ENCODE assay signal across 22 cellular contexts in genomic region chr20:44394520-44395182, GRCh38. TPM values are rescaled to one million over a fixed set of nuclear protein-coding genes. Genes with fewer than 3 reads are reported as not detected.
A peak's percentile ranks its signal among the peaks of the same experiment; 100 is the strongest.
DNase-seq lines count a peak whose midpoint lies in the region; ATAC-seq and TF ChIP-seq lines count a peak whose summit lies in the region.
"Had no signal": no experiment of that assay in that cellular context is flagged by ENCODE, and none has a peak within 500 bp of the region (broad histone marks: within the 10 kb centered on the region; RNA-seq: fewer than 3 reads in every experiment).

No MANE protein-coding gene starts in this region.

- H3K27me3 ChIP-seq in osteoblast (ENCODE audit: insufficient read depth, low read length), result peaks cover 23% of the 10 kb centered on the region
- H3K27me3 ChIP-seq: uterus had no signal

- H3K27ac ChIP-seq in HEK293 (ENCODE audit: extremely low read depth, low read depth, low read length), result no peak overlapping the region
- no peak overlapping the region for H3K27ac ChIP-seq in osteoblast (ENCODE audit: low read depth, low read length)
- H3K27ac ChIP-seq: gastroesophageal sphincter, skin epidermis, uterus, WERI-Rb-1 had no signal

- CTCF ChIA-PET in HEK293 (lab: Yijun Ruan, JAX), result interaction anchor here (0.5 to 1.7 kb wide), 3 partner anchors 11 to 180 kb away, joined by 3 to 7 read pairs (median 3); no protein-coding TSS in a partner anchor

- H4K20me1 ChIP-seq in osteoblast (ENCODE audit: insufficient read depth, low read length), result no peaks in the 10 kb centered on the region

- H3K79me2 ChIP-seq in osteoblast (ENCODE audit: insufficient read depth, low read length), result no peaks in the 10 kb centered on the region

- H3K4me2 ChIP-seq in osteoblast (ENCODE audit: insufficient read depth, low read length), result no peak overlapping the region

- H3K36me3 ChIP-seq in HEK293 (ENCODE audit: control insufficient read depth in 2 of 2, insufficient read depth in 1 of 2, low read length in 2 of 2) (no peaks in the 10 kb centered on the region), osteoblast (ENCODE audit: insufficient read depth, low read length) (no peaks in the 10 kb centered on the region)
- H3K36me3 ChIP-seq: gastroesophageal sphincter, HAP-1, uterus, WERI-Rb-1 had no signal

- H2AFZ ChIP-seq in osteoblast (ENCODE audit: low read length), result no peak overlapping the region

- no peaks in the 10 kb centered on the region for H3K9me3 ChIP-seq in HEK293 (ENCODE audit: control insufficient read depth, insufficient read depth, low read depth, low read length)
- H3K9me3 ChIP-seq in osteoblast (ENCODE audit: low read depth, low read length), result no peaks in the 10 kb centered on the region
- H3K9me3 ChIP-seq: gastroesophageal sphincter, HAP-1, uterus had no signal

- no peaks in the 10 kb centered on the region for H3K4me1 ChIP-seq in HEK293 (ENCODE audit: control insufficient read depth, insufficient read depth, low read length)
- H3K4me1 ChIP-seq in osteoblast (ENCODE audit: insufficient read depth, low read length), result peaks cover 3% of the 10 kb centered on the region
- H3K4me1 ChIP-seq: gastroesophageal sphincter, HAP-1, uterus had no signal

- no peak overlapping the region for H3K4me3 ChIP-seq in HEK293 (ENCODE audit: low read depth, low read length)
- H3K4me3 ChIP-seq in epithelial cell of proximal tubule (ENCODE audit: low read depth, low read length), result no peak overlapping the region
- H3K4me3 ChIP-seq in osteoblast (ENCODE audit: insufficient read depth, low read length), result no peak overlapping the region
- H3K4me3 ChIP-seq: gastroesophageal sphincter, HAP-1, skin epidermis, uterus had no signal

- no peak for ATAC-seq in HG02884 (IDR thresholded peaks at IDR 0.05; ENCODE audit: unreplicated experiment)
- no peak for ATAC-seq in HG02610 (IDR thresholded peaks at IDR 0.05; ENCODE audit: unreplicated experiment)
- ATAC-seq in GM21526 (IDR thresholded peaks at IDR 0.05; ENCODE audit: low FRiP score, unreplicated experiment), result no peak
- ATAC-seq: gastroesophageal sphincter had no signal

- POLR2A ChIA-PET in HEK293 (lab: Yijun Ruan, JAX), result no interaction called here

- peak; percentile 72 for DNase-seq in SKM-1 (lab: John Stamatoyannopoulos, UW; ENCODE audit: unreplicated experiment)
- peak; percentile 36 for DNase-seq in epithelial cell of proximal tubule (ENCODE audit: low read depth)
- peak; percentile 42 for DNase-seq in osteoblast (ENCODE audit: insufficient read length, low spot score, missing footprints)
- DNase-seq in mucosa of gallbladder (ENCODE audit: low spot score), result no peak
- DNase-seq: activated CD4-positive, alpha-beta memory T cell treated with anti-CD3 and anti-CD28 coated beads for 36 hours; activated naive CD4-positive, alpha-beta T cell treated with anti-CD3 and anti-CD28 coated beads for 36 hours; activated T-cell treated with anti-CD3 and anti-CD28 coated beads, Interleukin-2, amount 50 U/mL, for 24 hours; CD8-positive, alpha-beta memory T cell; EL; NCI-H1105; stimulated activated CD4-positive, alpha-beta T cell treated with anti-CD3 and anti-CD28 coated beads, Interleukin-4, amount 100 ng/mL, for 1 hour; uterus; WERI-Rb-1 had no signal

- TF ChIP-seq CTCF in HEK293 (tag by site-specific recombination; IDR thresholded peaks at IDR 0.05) (no peak), epithelial cell of proximal tubule (conservative IDR thresholded peaks at IDR 0.05; ENCODE audit: low read depth, low read length) (no peak), osteoblast (IDR thresholded peaks at IDR 0.05; ENCODE audit: extremely low read depth, low read depth, low read length) (no peak)

TF ChIP-seq in HEK293, 187 proteins besides CTCF, POLR2A, EP300 and RAD21:
- TF ChIP-seq ZNF138 (tag by site-specific recombination; IDR thresholded peaks at IDR 0.05; ENCODE audit: borderline replicate concordance), result no peak
- no peak for TF ChIP-seq ZBTB7A (tag by site-specific recombination; IDR thresholded peaks at IDR 0.05; ENCODE audit: low read depth)
- peak; percentile 35; the same call in 1 of the 2 replicates for TF ChIP-seq ZNF335 (tag by site-specific recombination; conservative IDR thresholded peaks at IDR 0.05)
- TF ChIP-seq SP7 (tag by site-specific recombination; IDR thresholded peaks at IDR 0.05), result no peak

RNA-seq across cellular contexts. Expression of gene HNF4A, which starts 39.2 kb away (rescaled TPM):
- total RNA-seq in epithelial cell of proximal tubule, result not detected in 2 replicates
- not detected in 2 replicates for total RNA-seq in osteoblast
- total RNA-seq in mucosa of gallbladder, result 74.4 TPM
- total RNA-seq: activated CD4-positive, alpha-beta memory T cell treated with anti-CD3 and anti-CD28 coated beads for 36 hours; activated naive CD4-positive, alpha-beta T cell treated with anti-CD3 and anti-CD28 coated beads for 36 hours; astrocyte; CD8-positive, alpha-beta memory T cell; gastroesophageal sphincter; omental fat pad had no signal

RNA-seq across cellular contexts. Expression of gene R3HDML, which starts 57.8 kb away (rescaled TPM):
- total RNA-seq in epithelial cell of proximal tubule, result not detected in 2 replicates
- total RNA-seq in osteoblast, result not detected in 2 replicates
- total RNA-seq in mucosa of gallbladder, result not detected
- total RNA-seq: activated CD4-positive, alpha-beta memory T cell treated with anti-CD3 and anti-CD28 coated beads for 36 hours; activated naive CD4-positive, alpha-beta T cell treated with anti-CD3 and anti-CD28 coated beads for 36 hours; CD8-positive, alpha-beta memory T cell; gastroesophageal sphincter; omental fat pad; uterus had no signal

Comparison
In these comparisons a context has a peak if more than half of its experiments do, and no peak if none do; other contexts are left out.
1. RNA of gene HNF4A, which starts 39.2 kb away (total RNA-seq): 74.4 TPM in mucosa of gallbladder (single experiment); not detected in epithelial cell of proximal tubule and not detected in osteoblast; every median in the first group is over 10 times any median in the second.